Comparison of ENCODE assay signal across 2 cellular contexts in the genomic region with DNA sequence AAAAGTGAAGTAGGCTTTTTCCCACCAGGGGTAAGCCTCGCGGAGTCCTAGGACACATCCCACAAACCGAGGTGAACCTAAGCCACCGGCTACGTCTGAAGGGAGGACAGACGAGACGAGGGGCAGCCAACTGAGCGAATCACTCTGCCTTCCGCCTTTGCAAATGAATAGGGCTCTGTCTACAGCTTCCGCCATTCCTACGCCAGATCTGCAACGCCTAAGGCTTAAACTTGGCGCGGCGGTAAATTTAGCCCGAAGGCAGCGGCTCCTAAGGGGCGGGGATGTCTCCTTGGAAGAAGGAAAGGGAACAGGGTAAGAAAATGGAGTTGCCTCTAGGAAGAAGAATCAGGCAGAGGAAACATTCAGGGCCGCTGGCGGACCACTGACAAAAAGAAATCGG.
A peak's percentile ranks its signal among the peaks of the same experiment; 100 is the strongest.
TF ChIP-seq lines count a peak whose summit lies in the region.

No MANE protein-coding gene starts in this region.

TF ChIP-seq in H1, 55 proteins besides CTCF, POLR2A, EP300 and RAD21:
- TF ChIP-seq SP4 (IDR thresholded peaks at IDR 0.05; ENCODE audit: low read length): no peak
- 0 out of 2 replicates have a peak, but pooled peaks have one; percentile 46 for TF ChIP-seq YY1 (IDR thresholded peaks at IDR 0.05; ENCODE audit: low read depth, low read length)

TF ChIP-seq in SK-N-SH, 30 proteins besides CTCF, POLR2A, EP300 and RAD21:
- TF ChIP-seq GABPA (IDR thresholded peaks at IDR 0.05; ENCODE audit: low read depth): no peak
- no peak for TF ChIP-seq EZH2phosphoT487 (IDR thresholded peaks at IDR 0.05; ENCODE audit: borderline replicate concordance, low read depth)
- no peak for TF ChIP-seq YY1 (IDR thresholded peaks at IDR 0.05; ENCODE audit: low read depth)
- TF ChIP-seq NRF1 (IDR thresholded peaks at IDR 0.05; ENCODE audit: low read depth, low read length): no peak
- TF ChIP-seq SMC3 (IDR thresholded peaks at IDR 0.05; ENCODE audit: low read depth, low read length): no peak
- TF ChIP-seq, protein P1, sequence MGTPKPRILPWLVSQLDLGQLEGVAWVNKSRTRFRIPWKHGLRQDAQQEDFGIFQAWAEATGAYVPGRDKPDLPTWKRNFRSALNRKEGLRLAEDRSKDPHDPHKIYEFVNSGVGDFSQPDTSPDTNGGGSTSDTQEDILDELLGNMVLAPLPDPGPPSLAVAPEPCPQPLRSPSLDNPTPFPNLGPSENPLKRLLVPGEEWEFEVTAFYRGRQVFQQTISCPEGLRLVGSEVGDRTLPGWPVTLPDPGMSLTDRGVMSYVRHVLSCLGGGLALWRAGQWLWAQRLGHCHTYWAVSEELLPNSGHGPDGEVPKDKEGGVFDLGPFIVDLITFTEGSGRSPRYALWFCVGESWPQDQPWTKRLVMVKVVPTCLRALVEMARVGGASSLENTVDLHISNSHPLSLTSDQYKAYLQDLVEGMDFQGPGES (IDR thresholded peaks at IDR 0.05; ENCODE audit: low read depth, low read length): no peak
- TF ChIP-seq RFX5 (IDR thresholded peaks at IDR 0.05; ENCODE audit: low read length): no peak
